Comparison of ENCODE assay signal across 10 cellular contexts in the genomic region with DNA sequence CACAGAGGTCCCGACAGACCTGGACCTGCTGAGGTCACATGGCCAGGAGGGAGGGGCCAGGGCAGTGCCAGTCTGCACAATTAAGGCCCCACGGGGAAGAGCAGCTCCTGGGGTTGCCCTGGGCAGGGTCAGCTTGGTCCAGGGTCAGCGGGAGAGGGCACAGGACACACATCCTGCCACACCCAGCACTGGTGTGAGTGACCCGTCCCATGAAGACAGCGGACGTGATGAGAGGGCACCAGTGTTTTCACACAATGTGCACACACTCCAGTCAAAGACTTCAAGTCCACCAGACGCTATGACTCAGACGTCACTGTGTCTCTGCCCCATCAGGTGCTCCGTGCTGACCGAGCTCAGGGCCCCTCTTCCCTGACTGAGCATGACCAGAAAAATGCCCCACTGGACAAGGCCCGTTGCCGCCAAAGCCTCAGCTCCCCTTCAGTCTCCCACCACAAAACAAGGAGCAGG. TPM values are rescaled to one million over a fixed set of nuclear protein-coding genes. Genes with fewer than 3 reads are reported as not detected.
DNase-seq lines count a peak whose midpoint lies in the region; ATAC-seq and TF ChIP-seq lines count a peak whose summit lies in the region.
"Had no signal": no experiment of that assay in that cellular context is flagged by ENCODE, and none has a peak within 500 bp of the region (broad histone marks: within the 10 kb centered on the region; RNA-seq: fewer than 3 reads in every experiment).

No MANE protein-coding gene starts in this region.

- H3K27ac ChIP-seq in CD8-positive, alpha-beta memory T cell (ENCODE audit: low read depth, low read length): no peak overlapping the region
- H3K27ac ChIP-seq in PC-3 (ENCODE audit: low read length) (peak overlapping the region; percentile 37), osteoblast (ENCODE audit: low read depth, low read length) (peak overlapping the region; percentile 31), caudate nucleus (ENCODE audit: low read depth, low read length) (no peak overlapping the region)

- H3K9ac ChIP-seq in PC-3 (ENCODE audit: low read length): no peak overlapping the region

- H3K36me3 ChIP-seq in CD8-positive, alpha-beta memory T cell (ENCODE audit: insufficient read depth, low read length): peaks cover 5% of the 10 kb centered on the region
- H3K36me3 ChIP-seq in PC-3 (ENCODE audit: low read depth, low read length): no peaks in the 10 kb centered on the region
- H3K36me3 ChIP-seq in osteoblast (ENCODE audit: insufficient read depth, low read length): peaks cover 15% of the 10 kb centered on the region

- H3K27ac Mint-ChIP-seq in CD8-positive, alpha-beta memory T cell: peak overlapping the region in 7 of 8 donors; percentile 29 to 87 (median 61)

- no peaks in the 10 kb centered on the region for H3F3A ChIP-seq in PC-3 (ENCODE audit: low read length, unreplicated experiment)

- H2AFZ ChIP-seq in PC-3 (ENCODE audit: low read length) (no peak overlapping the region), osteoblast (ENCODE audit: low read length) (no peak overlapping the region)

- H3K9me2 ChIP-seq in PC-3 (replicated peaks; ENCODE audit: low read length): no peaks in the 10 kb centered on the region

- peaks cover 0 to 42% (median 0%) of the 10 kb centered on the region in 3 donors for H3K36me3 Mint-ChIP-seq in CD8-positive, alpha-beta memory T cell

- peaks cover 50% of the 10 kb centered on the region for H3K4me1 ChIP-seq in CD8-positive, alpha-beta memory T cell (ENCODE audit: insufficient read depth, low read length)
- H3K4me1 ChIP-seq in PC-3 (ENCODE audit: insufficient read depth, low read length) (peaks cover 22% of the 10 kb centered on the region), osteoblast (ENCODE audit: insufficient read depth, low read length) (peaks cover 30% of the 10 kb centered on the region)

- H3K4me2 ChIP-seq in PC-3 (ENCODE audit: low read length): peak overlapping the region; percentile 97
- H3K4me2 ChIP-seq in osteoblast (ENCODE audit: insufficient read depth, low read length): peak overlapping the region; percentile 50

- peaks cover 50% of the 10 kb centered on the region for H4K20me1 ChIP-seq in PC-3 (ENCODE audit: low read length)
- H4K20me1 ChIP-seq in osteoblast (ENCODE audit: insufficient read depth, low read length): peaks cover 68% of the 10 kb centered on the region

- H3K9me3 Mint-ChIP-seq in CD8-positive, alpha-beta memory T cell: peaks cover 0 to 3% (median 0%) of the 10 kb centered on the region in 5 donors

- POLR2A ChIA-PET in CD8-positive, alpha-beta memory T cell (lab: Charles Lee): interaction anchor here (0.8 to 1.5 kb wide), 2 partner anchors 13 to 107 kb away, joined by 3 to 5 read pairs; no protein-coding TSS in a partner anchor
- POLR2A ChIA-PET in PC-3 (lab: Charles Lee; ENCODE audit: unreplicated experiment): interaction anchor here (1.0 kb wide), 1 partner anchor 252 kb away, joined by 6 read pairs; the partner anchor contains the start of gene CIRBP

- peaks cover 24 to 58% (median 36%) of the 10 kb centered on the region in 3 donors for H3K4me1 Mint-ChIP-seq in CD8-positive, alpha-beta memory T cell

- peaks cover 69% of the 10 kb centered on the region for H3K79me2 ChIP-seq in PC-3 (ENCODE audit: low read length)
- H3K79me2 ChIP-seq in osteoblast (ENCODE audit: insufficient read depth, low read length): peaks cover 82% of the 10 kb centered on the region

- H3K4me3 Mint-ChIP-seq in CD8-positive, alpha-beta memory T cell: peak overlapping the region in 6 of 7 donors; percentile 44 to 82 (median 62)

- peaks cover 0 to 6% of the 10 kb centered on the region in 2 donors for H3K27me3 Mint-ChIP-seq in CD8-positive, alpha-beta memory T cell

- no peaks in the 10 kb centered on the region for H3K9me3 ChIP-seq in CD8-positive, alpha-beta memory T cell (ENCODE audit: low read length)
- H3K9me3 ChIP-seq in PC-3 (ENCODE audit: low read length): no peaks in the 10 kb centered on the region
- no peaks in the 10 kb centered on the region for H3K9me3 ChIP-seq in osteoblast (ENCODE audit: low read depth, low read length)

- no peak overlapping the region for H3K4me3 ChIP-seq in CD8-positive, alpha-beta memory T cell (ENCODE audit: low read length)
- peak overlapping the region; percentile 47 for H3K4me3 ChIP-seq in PC-3 (ENCODE audit: low read length)
- H3K4me3 ChIP-seq in epithelial cell of proximal tubule (ENCODE audit: low read depth, low read length): peak overlapping the region; percentile 23
- no peak overlapping the region for H3K4me3 ChIP-seq in osteoblast (ENCODE audit: insufficient read depth, low read length)

- no peak for DNase-seq in CD8-positive, alpha-beta memory T cell
- DNase-seq in PC-3 (peak; percentile 33), epithelial cell of proximal tubule (ENCODE audit: low read depth) (no peak), osteoblast (ENCODE audit: insufficient read length, low spot score, missing footprints) (peak; percentile 98), cortex of kidney (lab: John Stamatoyannopoulos, UW) (no peak), caudate nucleus (lab: John Stamatoyannopoulos, UW) (no peak), NCI-H2171 (lab: John Stamatoyannopoulos, UW) (no peak)
- DNase-seq: activated naive CD4-positive, alpha-beta T cell treated with anti-CD3 and anti-CD28 coated beads, Interleukin-2, amount 50 U/mL, for 16 hours; NCI-H1930 had no signal

- BruUV-seq in PC-3 (replicated peaks; lab: Mats Ljungman, UMichigan): no TSS peak

- no peaks in the 10 kb centered on the region for H3K27me3 ChIP-seq in CD8-positive, alpha-beta memory T cell (ENCODE audit: insufficient read depth, low read length, poor library complexity, severe bottlenecking)
- no peaks in the 10 kb centered on the region for H3K27me3 ChIP-seq in PC-3 (ENCODE audit: low read length)
- H3K27me3 ChIP-seq in osteoblast (ENCODE audit: insufficient read depth, low read length): no peaks in the 10 kb centered on the region

- no peak for TF ChIP-seq CTCF in PC-3 (conservative IDR thresholded peaks at IDR 0.05; ENCODE audit: low read depth, low read length)
- TF ChIP-seq CTCF in epithelial cell of proximal tubule (conservative IDR thresholded peaks at IDR 0.05; ENCODE audit: low read depth, low read length): no peak
- no peak for TF ChIP-seq CTCF in osteoblast (IDR thresholded peaks at IDR 0.05; ENCODE audit: extremely low read depth, low read depth, low read length)

- ATAC-seq in PC-3 (peak; percentile 37), GM19395 (IDR thresholded peaks at IDR 0.05; ENCODE audit: unreplicated experiment) (no peak)

- CTCF ChIA-PET in CD8-positive, alpha-beta memory T cell (lab: Charles Lee): interaction anchor here (0.8 kb wide), 1 partner anchor 48 kb away, joined by 3 read pairs; no protein-coding TSS in a partner anchor
- CTCF ChIA-PET in PC-3 (lab: Charles Lee): interaction anchor here (1.0 kb wide), 1 partner anchor 15 kb away, joined by 4 read pairs; no protein-coding TSS in a partner anchor

- intact Hi-C loops in PC-3 (cut with micrococcal nuclease): no loop called here

RNA-seq across cellular contexts. Expression of gene TMEM259, which starts 4.2 kb away (rescaled TPM):
- total RNA-seq in CD8-positive, alpha-beta memory T cell: 100 to 1,000 TPM; 151 to 157 TPM
- 84.6 TPM for polyA plus RNA-seq in CD8-positive, alpha-beta memory T cell
- 136 and 162 TPM in 2 replicates for total RNA-seq in PC-3 (2014; rRNA removed)
- total RNA-seq in epithelial cell of proximal tubule: 155 and 193 TPM in 2 replicates
- total RNA-seq in osteoblast: 74.0 and 84.0 TPM in 2 replicates

RNA-seq across cellular contexts. Expression of gene RNU6-2, which starts 4.6 kb away (rescaled TPM):
- total RNA-seq in CD8-positive, alpha-beta memory T cell: not detected
- not detected for polyA plus RNA-seq in CD8-positive, alpha-beta memory T cell
- total RNA-seq in PC-3 (2014; rRNA removed): not detected in 2 replicates
- not detected in 2 replicates for total RNA-seq in epithelial cell of proximal tubule
- not detected in 2 replicates for total RNA-seq in osteoblast

RNA-seq across cellular contexts. Expression of gene CNN2, which starts 9.7 kb away (rescaled TPM):
- total RNA-seq in CD8-positive, alpha-beta memory T cell: 10 to 100 TPM; 78.1 to 78.9 TPM
- 792 TPM for polyA plus RNA-seq in CD8-positive, alpha-beta memory T cell
- total RNA-seq in PC-3 (2014; rRNA removed) (97.9 and 107 TPM in 2 replicates), epithelial cell of proximal tubule (164 and 281 TPM in 2 replicates), osteoblast (537 and 594 TPM in 2 replicates)

RNA-seq across cellular contexts. Expression of gene GRIN3B, which starts 16.5 kb away (rescaled TPM):
- total RNA-seq in CD8-positive, alpha-beta memory T cell: not detected
- not detected for polyA plus RNA-seq in CD8-positive, alpha-beta memory T cell
- total RNA-seq in PC-3 (2014; rRNA removed): 0.63 and 0.69 TPM in 2 replicates
- total RNA-seq in epithelial cell of proximal tubule: under 0.01 and 0.46 TPM in 2 replicates
- not detected in 2 replicates for total RNA-seq in osteoblast

RNA-seq across cellular contexts. Expression of gene ABCA7, which starts 23.2 kb away (rescaled TPM):
- total RNA-seq in CD8-positive, alpha-beta memory T cell: 10 to 100 TPM; 33.8 to 39.5 TPM
- polyA plus RNA-seq in CD8-positive, alpha-beta memory T cell: 14.1 TPM
- total RNA-seq in PC-3 (2014; rRNA removed): 27.3 and 31.3 TPM in 2 replicates
- 4.3 and 9.7 TPM in 2 replicates for total RNA-seq in epithelial cell of proximal tubule
- 33.3 and 43.0 TPM in 2 replicates for total RNA-seq in osteoblast

Comparison
In these comparisons a context has a peak if more than half of its experiments do, and no peak if none do; other contexts are left out.
1. DNase-seq: peak in PC-3 (single experiment) and osteoblast (single experiment); none in CD8-positive, alpha-beta memory T cell (0 of 5), epithelial cell of proximal tubule (single experiment), cortex of kidney (single experiment), caudate nucleus (0 of 61) and NCI-H2171 (single experiment).
2. H3K27ac ChIP-seq: peak in PC-3 (single experiment) and osteoblast (single experiment); none in CD8-positive, alpha-beta memory T cell (single experiment) and caudate nucleus (single experiment).
3. H3K4me3 ChIP-seq: peak in PC-3 (single experiment) and epithelial cell of proximal tubule (single experiment); none in CD8-positive, alpha-beta memory T cell (single experiment) and osteoblast (single experiment).